8 cellular contexts compared by ENCODE assay signal in the genomic region with DNA sequence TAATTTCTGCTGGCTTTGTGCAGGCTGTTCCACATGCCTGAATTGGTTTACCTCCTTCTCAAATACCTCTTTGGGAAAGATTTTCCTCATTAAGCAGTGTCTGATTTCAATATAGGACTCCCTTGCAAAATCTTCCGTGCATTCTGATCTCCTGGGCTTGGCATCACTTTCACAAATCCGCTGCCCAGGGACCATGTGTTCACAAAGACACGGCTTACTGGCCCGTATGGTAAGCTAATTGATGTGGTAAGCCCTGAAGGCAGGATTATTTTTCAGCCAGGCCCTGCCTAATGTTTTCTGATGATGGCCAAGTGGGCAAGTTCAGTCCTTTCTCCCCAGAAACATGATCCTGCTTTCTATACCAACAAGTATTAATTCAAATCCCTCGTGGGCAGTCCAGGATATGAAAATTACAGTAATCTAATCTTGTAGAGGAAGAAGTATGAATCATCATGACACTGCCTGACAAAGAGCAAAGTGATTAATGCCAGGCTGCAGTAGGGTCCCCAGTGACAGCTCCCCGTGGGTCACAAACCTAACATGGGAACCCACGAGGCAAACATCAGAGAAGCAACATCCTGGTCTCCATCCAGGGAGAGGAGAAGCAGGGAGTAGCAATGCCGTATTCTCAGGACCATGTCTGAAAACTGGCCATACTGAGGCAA. TPM values are rescaled to one million over a fixed set of nuclear protein-coding genes. Genes with fewer than 3 reads are reported as not detected.
DNase-seq lines count a peak whose midpoint lies in the region; ATAC-seq and TF ChIP-seq lines count a peak whose summit lies in the region.

No MANE protein-coding gene starts in this region.

- ATAC-seq in GM19351 (IDR thresholded peaks at IDR 0.05; ENCODE audit: unreplicated experiment) = no peak
- ATAC-seq in GM21786 (IDR thresholded peaks at IDR 0.05; ENCODE audit: unreplicated experiment) = no peak

- peak overlapping the region; percentile 36 for H3K27ac Mint-ChIP-seq in activated naive CD4-positive, alpha-beta T cell treated with anti-CD3 and anti-CD28 coated beads, Interleukin-2, amount 50 U/mL, for 24 hours

- H3K4me3 ChIP-seq in AG10803 (ENCODE audit: low read length) (no peak overlapping the region), urinary bladder (ENCODE audit: low read depth, low read length) (no peak overlapping the region)

- peak overlapping the region; percentile 6 for H3K27ac ChIP-seq in urinary bladder (ENCODE audit: low read depth)

- H3K27me3 Mint-ChIP-seq in activated naive CD4-positive, alpha-beta T cell treated with anti-CD3 and anti-CD28 coated beads, Interleukin-2, amount 50 U/mL, for 24 hours = no peaks in the 10 kb centered on the region

- H3K9me3 Mint-ChIP-seq in activated naive CD4-positive, alpha-beta T cell treated with anti-CD3 and anti-CD28 coated beads, Interleukin-2, amount 50 U/mL, for 24 hours = no peaks in the 10 kb centered on the region

- H3K4me3 Mint-ChIP-seq in activated naive CD4-positive, alpha-beta T cell treated with anti-CD3 and anti-CD28 coated beads, Interleukin-2, amount 50 U/mL, for 24 hours = peak overlapping the region; percentile 67

- no peaks in the 10 kb centered on the region for H3K4me1 ChIP-seq in urinary bladder (ENCODE audit: insufficient read depth)

- peaks cover 57% of the 10 kb centered on the region for H3K4me1 Mint-ChIP-seq in activated naive CD4-positive, alpha-beta T cell treated with anti-CD3 and anti-CD28 coated beads, Interleukin-2, amount 50 U/mL, for 24 hours

- H3K36me3 ChIP-seq in urinary bladder (ENCODE audit: insufficient read depth) = no peaks in the 10 kb centered on the region

- peak; percentile 88 for DNase-seq in AG10803 (ENCODE audit: low read depth)
- DNase-seq in LHCN-M2 (ENCODE audit: low read depth) = peak; percentile 87
- peak; percentile 74 for DNase-seq in iris pigment epithelial cell (ENCODE audit: low read depth)
- DNase-seq in HuH-7 (ENCODE audit: low spot score) = no peak

- peaks cover 9% of the 10 kb centered on the region for H3K36me3 Mint-ChIP-seq in activated naive CD4-positive, alpha-beta T cell treated with anti-CD3 and anti-CD28 coated beads, Interleukin-2, amount 50 U/mL, for 24 hours

- WGBS in urinary bladder = 23% methylated on average over 8 of the region's 8 CpGs

- no peak for TF ChIP-seq CTCF in AG10803 (conservative IDR thresholded peaks at IDR 0.05; ENCODE audit: low read length)

RNA-seq across cellular contexts. Expression of gene SVIL, which starts 11.6 kb away (rescaled TPM):
- total RNA-seq in LHCN-M2 (2014; rRNA removed) (2.4 and 3.7 TPM in 2 replicates), urinary bladder (176 TPM)
- polyA plus RNA-seq in LHCN-M2 (2012) = 2.7 TPM
- 552 TPM for polyA plus RNA-seq in urinary bladder

Comparison
In these comparisons a context has a peak if more than half of its experiments do, and no peak if none do; other contexts are left out.
1. RNA of gene SVIL, which starts 11.6 kb away (total RNA-seq): 176 TPM in urinary bladder (single experiment); 2.4 to 3.7 TPM in LHCN-M2; every median in the first group is over 10 times any median in the second.